ENCODE assay signal across 11 cellular contexts in genomic region chr16:52546291-52546941, GRCh38. TPM values are rescaled to one million over a fixed set of nuclear protein-coding genes. Genes with fewer than 3 reads are reported as not detected.
DNase-seq lines count a peak whose midpoint lies in the region.
"Had no signal": no experiment of that assay in that cellular context is flagged by ENCODE, and none has a peak within 500 bp of the region (broad histone marks: within the 10 kb centered on the region; RNA-seq: fewer than 3 reads in every experiment).

No MANE protein-coding gene starts in this region.

- peak overlapping the region; percentile 74 for H3K9ac ChIP-seq in ES-I3 (ENCODE audit: low read depth, low read length)

- DNase-seq in SJCRH30 = peak; percentile 41 to 58
- DNase-seq in islet precursor cell = peak; percentile 59
- DNase-seq in retina = peak; percentile 74
- DNase-seq in COLO829 (ENCODE audit: low spot score) = no peak
- DNase-seq in DMS79 treated with DMSO at 0.1 percent for 48 hours (lab: John Stamatoyannopoulos, UW) = no peak
- no peak for DNase-seq in UCSD-AML1 (lab: John Stamatoyannopoulos, UW; ENCODE audit: unreplicated experiment)
- no peak for DNase-seq in NCI-H510A (lab: John Stamatoyannopoulos, UW)
- DNase-seq: MM.1S, Right ventricle myocardium superior, thyroid gland had no signal

- H3K27me3 ChIP-seq in SJCRH30 = peaks cover 4% of the 10 kb centered on the region; the same call in 1 of the 2 replicates

- peak overlapping the region; percentile 93 for H3K4me3 ChIP-seq in SJCRH30
- H3K4me3 ChIP-seq: thyroid gland had no signal

- peaks cover 14% of the 10 kb centered on the region for H3K4me1 ChIP-seq in ES-I3 (ENCODE audit: insufficient read depth, low read length)
- H3K4me1 ChIP-seq in SJCRH30 = peaks cover 4% of the 10 kb centered on the region

- H3K9me3 ChIP-seq in ES-I3 (ENCODE audit: control insufficient read depth, insufficient read depth, low read length) (no peaks in the 10 kb centered on the region), SJCRH30 (replicated peaks) (no peaks in the 10 kb centered on the region)
- H3K9me3 ChIP-seq: thyroid gland had no signal

- H3K36me3 ChIP-seq in ES-I3 (ENCODE audit: insufficient read depth, low read length) (no peaks in the 10 kb centered on the region), SJCRH30 (no peaks in the 10 kb centered on the region; the same call in 1 of the 2 replicates)
- H3K36me3 ChIP-seq: thyroid gland had no signal

- H3K27ac ChIP-seq in SJCRH30 = peak overlapping the region; percentile 26
- H3K27ac ChIP-seq: thyroid gland had no signal

RNA-seq across cellular contexts. Expression of gene TOX3, which starts 0.5 kb away (rescaled TPM):
- total RNA-seq in SJCRH30 (2014; rRNA removed; shearing (Covaris generic)) = 15.4 and 18.6 TPM in 2 replicates
- total RNA-seq: Right ventricle myocardium superior, thyroid gland had no signal

Comparison
In these comparisons a context has a peak if more than half of its experiments do, and no peak if none do; other contexts are left out.
1. DNase-seq: peak in SJCRH30 (2 of 2), islet precursor cell (single experiment) and retina (single experiment); none in COLO829 (single experiment), DMS79 treated with DMSO at 0.1 percent for 48 hours (single experiment), UCSD-AML1 (single experiment) and NCI-H510A (single experiment).